In the genomic region with DNA sequence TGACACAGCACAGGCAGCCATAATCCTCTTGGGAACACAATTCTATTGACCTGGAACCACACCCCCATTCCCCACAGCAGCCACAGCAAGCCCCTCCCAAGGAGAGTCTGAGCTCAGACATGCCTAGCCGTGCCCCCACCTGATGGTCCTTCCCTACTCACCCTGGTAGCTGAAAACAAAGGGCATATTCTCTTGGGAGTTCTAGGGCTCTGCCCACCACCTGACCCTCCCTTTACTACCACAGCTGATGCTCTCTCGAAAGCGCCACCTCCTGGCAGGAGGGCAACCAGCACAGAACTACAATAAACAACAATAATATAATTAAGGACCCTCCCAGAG, we compare ENCODE assay signal across 11 cellular contexts.
DNase-seq lines count a peak whose midpoint lies in the region; ATAC-seq and TF ChIP-seq lines count a peak whose summit lies in the region.
"Had no signal": no experiment of that assay in that cellular context is flagged by ENCODE, and none has a peak within 500 bp of the region (broad histone marks: within the 10 kb centered on the region; RNA-seq: fewer than 3 reads in every experiment).

No MANE protein-coding gene starts in this region.

- H4K20me1 ChIP-seq in neural progenitor cell (ENCODE audit: low read depth): no peaks in the 10 kb centered on the region

- no peak; the same call in 1 of the 2 replicates for TF ChIP-seq CTCF in WTC11 (IDR thresholded peaks at IDR 0.05)
- peak; percentile 55 for TF ChIP-seq CTCF in neural progenitor cell (IDR thresholded peaks at IDR 0.05)

- H3K4me3 ChIP-seq in neural progenitor cell: no peak overlapping the region
- H3K4me3 ChIP-seq: A549 had no signal

- peaks cover 11% of the 10 kb centered on the region for H3K27me3 Mint-ChIP-seq in WTC11 (ENCODE audit: low read depth)
- H3K27me3 Mint-ChIP-seq in neural progenitor cell (ENCODE audit: insufficient read depth, low read depth): no peaks in the 10 kb centered on the region

- no peak overlapping the region for H3K27ac ChIP-seq in neural progenitor cell

- TF ChIP-seq POLR2A in GM18505 (IDR thresholded peaks at IDR 0.05; ENCODE audit: borderline replicate concordance, extremely low read depth, insufficient read depth, insufficient read length): no peak

- H3K27me3 ChIP-seq in neural progenitor cell: no peaks in the 10 kb centered on the region

- CTCF ChIA-PET in WTC11 (lab: Charles Lee): interaction anchor here (0.6 to 2.6 kb wide), 21 partner anchors 12 to 139 kb away, joined by 3 to 30 read pairs (median 5); no protein-coding TSS in a partner anchor

- H3K9ac ChIP-seq in neural progenitor cell: no peak overlapping the region

- no peaks in the 10 kb centered on the region for H3K36me3 ChIP-seq in neural progenitor cell

- H3F3A ChIP-seq in neural progenitor cell (ENCODE audit: low read depth): no peaks in the 10 kb centered on the region

- H3K4me2 ChIP-seq in neural progenitor cell: no peak overlapping the region
- H3K4me2 ChIP-seq: A549 had no signal

- DNase-seq in DMS53 (lab: John Stamatoyannopoulos, UW) (peak; percentile 30), DMS53 treated with DMSO at 0.1 percent for 48 hours (lab: John Stamatoyannopoulos, UW; ENCODE audit: unreplicated experiment) (no peak), NCI-H1436 (lab: John Stamatoyannopoulos, UW) (peak; percentile 79), WTC11 (ENCODE audit: low spot score) (peak; percentile 76), neural progenitor cell (ENCODE audit: low spot score) (peak; percentile 55), NCI-H1092 treated with DMSO at 0.1 percent for 48 hours (lab: John Stamatoyannopoulos, UW) (no peak)
- DNase-seq: activated CD4-positive, CD25-positive, alpha-beta regulatory T cell; naive B cell had no signal

- H3K4me3 Mint-ChIP-seq in WTC11 (no peak overlapping the region), neural progenitor cell (no peak overlapping the region)
- H3K4me3 Mint-ChIP-seq: naive B cell had no signal

- ATAC-seq in WTC11 (peak; percentile 93), GM18505 (IDR thresholded peaks at IDR 0.05; ENCODE audit: unreplicated experiment) (no peak), HG03095 (IDR thresholded peaks at IDR 0.05; ENCODE audit: unreplicated experiment) (no peak)
- ATAC-seq: A549 had no signal

- peak overlapping the region; percentile 95 for H2AFZ ChIP-seq in neural progenitor cell (replicated peaks)

- no peaks in the 10 kb centered on the region for H3K4me1 ChIP-seq in neural progenitor cell

- H3K9me3 ChIP-seq in neural progenitor cell (ENCODE audit: low read depth): peaks cover 4% of the 10 kb centered on the region

- H3K9me3 Mint-ChIP-seq in WTC11: peaks cover 26% of the 10 kb centered on the region
- peaks cover 17% of the 10 kb centered on the region for H3K9me3 Mint-ChIP-seq in neural progenitor cell

- H3K4me1 Mint-ChIP-seq in WTC11 (peaks cover 8% of the 10 kb centered on the region), neural progenitor cell (peaks cover 9% of the 10 kb centered on the region)

- no peaks in the 10 kb centered on the region for H3K79me2 ChIP-seq in neural progenitor cell (ENCODE audit: low read depth)

- POLR2A ChIA-PET in WTC11 (lab: Charles Lee): no interaction called here

- H3K27ac Mint-ChIP-seq in WTC11 (peak overlapping the region; percentile 67), neural progenitor cell (no peak overlapping the region)
- H3K27ac Mint-ChIP-seq: naive B cell had no signal

- H3K36me3 Mint-ChIP-seq in WTC11 (peaks cover 4% of the 10 kb centered on the region; the same call in 1 of the 2 replicates), neural progenitor cell (no peaks in the 10 kb centered on the region)

TF ChIP-seq in WTC11, 78 proteins besides CTCF, POLR2A, EP300 and RAD21 (continues in another document):
- TF ChIP-seq ELF4 (CRISPR knock-in tag; IDR thresholded peaks at IDR 0.05; ENCODE audit: low read depth) (no peak), E2F1 (CRISPR knock-in tag; IDR thresholded peaks at IDR 0.05) (no peak), USF2 (CRISPR knock-in tag; IDR thresholded peaks at IDR 0.05) (peak; percentile 65), NFE2L1 (CRISPR knock-in tag; IDR thresholded peaks at IDR 0.05) (peak; percentile 3), ZNF396 (CRISPR knock-in tag; IDR thresholded peaks at IDR 0.05; ENCODE audit: borderline replicate concordance) (no peak), ETV6 (CRISPR knock-in tag; IDR thresholded peaks at IDR 0.05) (no peak), FOXK1 (CRISPR knock-in tag; IDR thresholded peaks at IDR 0.05) (0 out of 2 replicates have a peak, but pooled peaks have one; percentile 7), JAZF1 (CRISPR knock-in tag; IDR thresholded peaks at IDR 0.05) (no peak), SOX15 (CRISPR knock-in tag; IDR thresholded peaks at IDR 0.05) (no peak), EMX1 (CRISPR knock-in tag; IDR thresholded peaks at IDR 0.05) (no peak), SP1 (CRISPR knock-in tag; conservative IDR thresholded peaks at IDR 0.05) (no peak), ZNF138 (CRISPR knock-in tag; conservative IDR thresholded peaks at IDR 0.05) (no peak), PRDM15 (CRISPR knock-in tag; IDR thresholded peaks at IDR 0.05) (no peak), E2F5 (CRISPR knock-in tag; IDR thresholded peaks at IDR 0.05) (no peak), NFATC4 (CRISPR knock-in tag; IDR thresholded peaks at IDR 0.05) (no peak)
- TF ChIP-seq, protein P1, sequence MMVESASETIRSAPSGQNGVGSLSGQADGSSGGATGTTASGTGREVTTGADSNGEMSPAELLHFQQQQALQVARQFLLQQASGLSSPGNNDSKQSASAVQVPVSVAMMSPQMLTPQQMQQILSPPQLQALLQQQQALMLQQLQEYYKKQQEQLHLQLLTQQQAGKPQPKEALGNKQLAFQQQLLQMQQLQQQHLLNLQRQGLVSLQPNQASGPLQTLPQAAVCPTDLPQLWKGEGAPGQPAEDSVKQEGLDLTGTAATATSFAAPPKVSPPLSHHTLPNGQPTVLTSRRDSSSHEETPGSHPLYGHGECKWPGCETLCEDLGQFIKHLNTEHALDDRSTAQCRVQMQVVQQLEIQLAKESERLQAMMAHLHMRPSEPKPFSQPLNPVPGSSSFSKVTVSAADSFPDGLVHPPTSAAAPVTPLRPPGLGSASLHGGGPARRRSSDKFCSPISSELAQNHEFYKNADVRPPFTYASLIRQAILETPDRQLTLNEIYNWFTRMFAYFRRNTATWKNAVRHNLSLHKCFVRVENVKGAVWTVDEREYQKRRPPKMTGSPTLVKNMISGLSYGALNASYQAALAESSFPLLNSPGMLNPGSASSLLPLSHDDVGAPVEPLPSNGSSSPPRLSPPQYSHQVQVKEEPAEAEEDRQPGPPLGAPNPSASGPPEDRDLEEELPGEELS (CRISPR knock-in tag; IDR thresholded peaks at IDR 0.05): no peak

Comparison
In these comparisons a context has a peak if more than half of its experiments do, and no peak if none do; other contexts are left out.
1. DNase-seq: peak in DMS53 (single experiment), NCI-H1436 (single experiment), WTC11 (single experiment) and neural progenitor cell (single experiment); none in DMS53 treated with DMSO at 0.1 percent for 48 hours (single experiment) and NCI-H1092 treated with DMSO at 0.1 percent for 48 hours (single experiment).